ENCODE assay signal across 11 cellular contexts in the genomic region with DNA sequence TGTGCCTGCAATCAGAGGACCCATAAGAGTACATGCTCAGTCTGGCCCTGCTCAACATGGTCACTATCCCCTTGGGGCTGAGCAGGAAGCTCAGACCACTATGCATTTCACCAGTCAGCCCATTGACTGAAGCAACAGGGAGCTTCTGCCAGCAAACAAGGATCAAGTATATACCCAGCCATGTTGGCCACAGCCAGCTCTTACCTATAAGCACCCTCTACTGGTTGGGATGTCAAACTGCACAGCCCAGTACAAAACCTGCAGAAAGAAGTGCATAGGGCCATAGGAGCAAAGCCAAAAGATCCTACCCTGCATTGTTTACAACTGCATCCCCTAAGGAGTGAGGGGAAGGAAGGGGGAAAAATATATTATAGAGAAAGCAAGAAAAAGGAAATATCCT.
DNase-seq lines count a peak whose midpoint lies in the region; ATAC-seq, FAIRE-seq and TF ChIP-seq lines count a peak whose summit lies in the region.
"Had no signal": no experiment of that assay in that cellular context is flagged by ENCODE, and none has a peak within 500 bp of the region (broad histone marks: within the 10 kb centered on the region; RNA-seq: fewer than 3 reads in every experiment).

No MANE protein-coding gene starts in this region.

- no peaks in the 10 kb centered on the region for H3K4me1 Mint-ChIP-seq in neural crest cell
- H3K4me1 Mint-ChIP-seq: naive B cell had no signal

- no peak for ATAC-seq in GM18505 (IDR thresholded peaks at IDR 0.05; ENCODE audit: unreplicated experiment)

- H3K4me3 ChIP-seq in Jurkat, Clone E6-1 (ENCODE audit: low read length): no peak overlapping the region
- no peak overlapping the region for H3K4me3 ChIP-seq in bronchial epithelial cell (ENCODE audit: low read depth, low read length)
- H3K4me3 ChIP-seq: thoracic aorta had no signal

- no peak for TF ChIP-seq POLR2A in GM18505 (IDR thresholded peaks at IDR 0.05; ENCODE audit: borderline replicate concordance, extremely low read depth, insufficient read depth, insufficient read length)

- peak; percentile 1 for DNase-seq in NCI-H1092 treated with DMSO at 0.1 percent for 48 hours (lab: John Stamatoyannopoulos, UW)
- DNase-seq in NCI-H1092 (lab: John Stamatoyannopoulos, UW): no peak
- peak; percentile 19 for DNase-seq in Jurkat, Clone E6-1 (ENCODE audit: low read depth, low spot score)
- peak; percentile 44 for DNase-seq in bronchial epithelial cell (ENCODE audit: low read depth)
- DNase-seq in neural crest cell (ENCODE audit: low read depth, low spot score): no peak
- DNase-seq in activated naive CD4-positive, alpha-beta T cell (lab: John Stamatoyannopoulos, UW): no peak
- no peak for DNase-seq in DMS114 treated with DMSO at 0.1 percent for 48 hours (lab: John Stamatoyannopoulos, UW; ENCODE audit: unreplicated experiment)
- DNase-seq: naive B cell had no signal

- H3K27me3 ChIP-seq in bronchial epithelial cell (ENCODE audit: control insufficient read depth, insufficient read depth, low read length): no peaks in the 10 kb centered on the region

- H3K36me3 ChIP-seq in bronchial epithelial cell (ENCODE audit: control insufficient read depth, insufficient read depth, low read length): no peaks in the 10 kb centered on the region
- H3K36me3 ChIP-seq: thoracic aorta had no signal

- no peak overlapping the region for H3K27ac Mint-ChIP-seq in neural crest cell (ENCODE audit: unreplicated experiment)
- H3K27ac Mint-ChIP-seq: naive B cell had no signal

- TF ChIP-seq CTCF in bronchial epithelial cell (IDR thresholded peaks at IDR 0.05; ENCODE audit: insufficient read depth, low read length, severe bottlenecking) (peak; percentile 69), neural crest cell (conservative IDR thresholded peaks at IDR 0.05) (peak; percentile 51)

- no peak for FAIRE-seq in bronchial epithelial cell (lab: Jason Lieb, UNC)
- FAIRE-seq: A204.1 had no signal

- peaks cover 19% of the 10 kb centered on the region for H3K9me3 Mint-ChIP-seq in neural crest cell

- H3K36me3 Mint-ChIP-seq in neural crest cell (ENCODE audit: low read depth): peaks cover 3% of the 10 kb centered on the region
- H3K36me3 Mint-ChIP-seq: naive B cell had no signal

- H3K27me3 Mint-ChIP-seq in neural crest cell (ENCODE audit: low read depth): peaks cover 9% of the 10 kb centered on the region

- no peak overlapping the region for H3K4me3 Mint-ChIP-seq in neural crest cell
- H3K4me3 Mint-ChIP-seq: naive B cell had no signal

Comparison
In these comparisons a context has a peak if more than half of its experiments do, and no peak if none do; other contexts are left out.
1. DNase-seq: peak in NCI-H1092 treated with DMSO at 0.1 percent for 48 hours (single experiment), Jurkat, Clone E6-1 (single experiment) and bronchial epithelial cell (single experiment); none in NCI-H1092 (single experiment), neural crest cell (single experiment), activated naive CD4-positive, alpha-beta T cell (0 of 4) and DMS114 treated with DMSO at 0.1 percent for 48 hours (single experiment).